ENCODE assay signal across 41 cellular contexts in genomic region chr13:24351423-24351822, GRCh38. TPM values are rescaled to one million over a fixed set of nuclear protein-coding genes. Genes with fewer than 3 reads are reported as not detected.
"Had no signal": no experiment of that assay in that cellular context is flagged by ENCODE, and none has a peak within 500 bp of the region (broad histone marks: within the 10 kb centered on the region; RNA-seq: fewer than 3 reads in every experiment).

No MANE protein-coding gene starts in this region.

- H3K27ac ChIP-seq: adrenal gland, body of pancreas, brain microvascular endothelial cell, breast epithelium, cardiac muscle cell had no signal

- H3K27ac Mint-ChIP-seq: activated naive CD4-positive, alpha-beta T cell treated with anti-CD3 and anti-CD28 coated beads for 36 hours; activated naive CD4-positive, alpha-beta T cell treated with anti-CD3 and anti-CD28 coated beads, Interleukin-2, amount 10 ng/mL, durations not matched to agents 7 days and 5 days; activated naive CD4-positive, alpha-beta T cell treated with anti-CD3 and anti-CD28 coated beads, Interleukin-2, amount 50 U/mL, for 24 hours; activated naive CD4-positive, alpha-beta T cell treated with anti-CD3 and anti-CD28 coated beads, Interleukin-2, amount 50 U/mL, for 72 hours; activated naive CD8-positive, alpha-beta T cell; activated naive CD8-positive, alpha-beta T cell treated with anti-CD3 and anti-CD28 coated beads for 36 hours; activated naive CD8-positive, alpha-beta T cell treated with anti-CD3 and anti-CD28 coated beads, Interleukin-2, amount 10 ng/mL, durations not matched to agents 7 days and 5 days; activated naive CD8-positive, alpha-beta T cell treated with anti-CD3 and anti-CD28 coated beads, Interleukin-2, amount 50 U/mL, for 24 hours; activated T-cell treated with anti-CD3 and anti-CD28 coated beads, Interleukin-2, amount 50 U/mL, for 24 hours; activated T-cell treated with anti-CD3 and anti-CD28 coated beads, Interleukin-2, amount 50 U/mL, for 72 hours; activated T-helper 1 cell treated with anti-CD3 and anti-CD28 coated beads, Interleukin-12 subunit alpha, Interleukin-12 subunit beta, Interleukin-2, Interleukin-4 antibody, amounts not matched to agents 30 ng/mL and 10 ng/mL and 1 ng/mL, durations not matched to agents 14 hours and 24 hours and 36 hours; activated T-helper 17 cell treated with anti-CD3 and anti-CD28 coated beads, Interleukin-2, amount 50 U/mL, for 72 hours; activated T-helper 2 cell treated with anti-CD3 and anti-CD28 coated beads, Interferon-gamma antibody, Interleukin-2, Interleukin-4, amounts not matched to agents 10 μg/mL and 5 μg/mL and 100 μg/mL, durations not matched to agents 14 hours and 24 hours and 36 hours; brain had no signal

- H3K36me3 ChIP-seq: adrenal gland, brain microvascular endothelial cell, breast epithelium, cardiac muscle cell had no signal

- H3K27me3 ChIP-seq: adrenal gland, body of pancreas, brain microvascular endothelial cell, breast epithelium, cardiac muscle cell had no signal

- H3K9me3 Mint-ChIP-seq: activated naive CD4-positive, alpha-beta T cell treated with anti-CD3 and anti-CD28 coated beads for 36 hours; activated naive CD4-positive, alpha-beta T cell treated with anti-CD3 and anti-CD28 coated beads, Interleukin-2, amount 50 U/mL, for 24 hours; activated naive CD4-positive, alpha-beta T cell treated with anti-CD3 and anti-CD28 coated beads, Interleukin-2, amount 50 U/mL, for 72 hours; activated naive CD8-positive, alpha-beta T cell treated with anti-CD3 and anti-CD28 coated beads for 36 hours; activated naive CD8-positive, alpha-beta T cell treated with anti-CD3 and anti-CD28 coated beads, Interleukin-2, amount 10 ng/mL, durations not matched to agents 7 days and 5 days; activated naive CD8-positive, alpha-beta T cell treated with anti-CD3 and anti-CD28 coated beads, Interleukin-2, amount 50 U/mL, for 24 hours; activated T-cell treated with anti-CD3 and anti-CD28 coated beads, Interleukin-2, amount 50 U/mL, for 24 hours; activated T-cell treated with anti-CD3 and anti-CD28 coated beads, Interleukin-2, amount 50 U/mL, for 72 hours; activated T-helper 1 cell treated with anti-CD3 and anti-CD28 coated beads, Interleukin-12 subunit alpha, Interleukin-12 subunit beta, Interleukin-2, Interleukin-4 antibody, amounts not matched to agents 30 ng/mL and 10 ng/mL and 1 ng/mL, durations not matched to agents 14 hours and 24 hours and 36 hours; activated T-helper 17 cell treated with anti-CD3 and anti-CD28 coated beads, Interleukin-2, amount 50 U/mL, for 72 hours; activated T-helper 2 cell treated with anti-CD3 and anti-CD28 coated beads, Interferon-gamma antibody, Interleukin-2, Interleukin-4, amounts not matched to agents 10 μg/mL and 5 μg/mL and 100 μg/mL, durations not matched to agents 14 hours and 24 hours and 36 hours; brain; central memory CD8-positive, alpha-beta T cell had no signal

- H3K9me3 ChIP-seq: adrenal gland, body of pancreas, breast epithelium had no signal

- H3K4me1 Mint-ChIP-seq: activated naive CD4-positive, alpha-beta T cell treated with anti-CD3 and anti-CD28 coated beads, Interleukin-2, amount 10 ng/mL, durations not matched to agents 7 days and 5 days; activated naive CD4-positive, alpha-beta T cell treated with anti-CD3 and anti-CD28 coated beads, Interleukin-2, amount 50 U/mL, for 24 hours; activated naive CD8-positive, alpha-beta T cell treated with anti-CD3 and anti-CD28 coated beads for 36 hours; activated naive CD8-positive, alpha-beta T cell treated with anti-CD3 and anti-CD28 coated beads, Interleukin-2, amount 10 ng/mL, durations not matched to agents 7 days and 5 days; activated naive CD8-positive, alpha-beta T cell treated with anti-CD3 and anti-CD28 coated beads, Interleukin-2, amount 50 U/mL, for 24 hours; activated T-helper 17 cell treated with anti-CD3 and anti-CD28 coated beads, Interleukin-2, amount 50 U/mL, for 72 hours; brain; central memory CD8-positive, alpha-beta T cell had no signal

- H3K4me3 Mint-ChIP-seq: activated naive CD4-positive, alpha-beta T cell treated with anti-CD3 and anti-CD28 coated beads for 36 hours; activated naive CD4-positive, alpha-beta T cell treated with anti-CD3 and anti-CD28 coated beads, Interleukin-2, amount 10 ng/mL, durations not matched to agents 7 days and 5 days; activated naive CD4-positive, alpha-beta T cell treated with anti-CD3 and anti-CD28 coated beads, Interleukin-2, amount 50 U/mL, for 24 hours; activated naive CD8-positive, alpha-beta T cell; activated naive CD8-positive, alpha-beta T cell treated with anti-CD3 and anti-CD28 coated beads for 36 hours; activated naive CD8-positive, alpha-beta T cell treated with anti-CD3 and anti-CD28 coated beads, Interleukin-2, amount 10 ng/mL, durations not matched to agents 7 days and 5 days; activated naive CD8-positive, alpha-beta T cell treated with anti-CD3 and anti-CD28 coated beads, Interleukin-2, amount 50 U/mL, for 24 hours; activated T-cell treated with anti-CD3 and anti-CD28 coated beads, Interleukin-2, amount 50 U/mL, for 24 hours; activated T-cell treated with anti-CD3 and anti-CD28 coated beads, Interleukin-2, amount 50 U/mL, for 72 hours; activated T-helper 1 cell treated with anti-CD3 and anti-CD28 coated beads, Interleukin-12 subunit alpha, Interleukin-12 subunit beta, Interleukin-2, Interleukin-4 antibody, amounts not matched to agents 30 ng/mL and 10 ng/mL and 1 ng/mL, durations not matched to agents 14 hours and 24 hours and 36 hours; activated T-helper 17 cell treated with anti-CD3 and anti-CD28 coated beads, Interleukin-2, amount 50 U/mL, for 72 hours; brain; central memory CD8-positive, alpha-beta T cell had no signal

- H3K27me3 Mint-ChIP-seq: activated naive CD4-positive, alpha-beta T cell treated with anti-CD3 and anti-CD28 coated beads, Interleukin-2, amount 50 U/mL, for 24 hours; activated naive CD8-positive, alpha-beta T cell; activated naive CD8-positive, alpha-beta T cell treated with anti-CD3 and anti-CD28 coated beads for 36 hours; activated naive CD8-positive, alpha-beta T cell treated with anti-CD3 and anti-CD28 coated beads, Interleukin-2, amount 10 ng/mL, durations not matched to agents 7 days and 5 days; activated naive CD8-positive, alpha-beta T cell treated with anti-CD3 and anti-CD28 coated beads, Interleukin-2, amount 50 U/mL, for 24 hours; activated T-cell treated with anti-CD3 and anti-CD28 coated beads, Interleukin-2, amount 50 U/mL, for 24 hours; activated T-helper 17 cell treated with anti-CD3 and anti-CD28 coated beads, Interleukin-2, amount 50 U/mL, for 72 hours; brain; central memory CD8-positive, alpha-beta T cell had no signal

- H3K36me3 Mint-ChIP-seq: activated naive CD4-positive, alpha-beta T cell treated with anti-CD3 and anti-CD28 coated beads, Interleukin-2, amount 10 ng/mL, durations not matched to agents 7 days and 5 days; activated naive CD4-positive, alpha-beta T cell treated with anti-CD3 and anti-CD28 coated beads, Interleukin-2, amount 50 U/mL, for 24 hours; activated naive CD4-positive, alpha-beta T cell treated with anti-CD3 and anti-CD28 coated beads, Interleukin-2, amount 50 U/mL, for 72 hours; activated naive CD8-positive, alpha-beta T cell; activated naive CD8-positive, alpha-beta T cell treated with anti-CD3 and anti-CD28 coated beads for 36 hours; activated naive CD8-positive, alpha-beta T cell treated with anti-CD3 and anti-CD28 coated beads, Interleukin-2, amount 10 ng/mL, durations not matched to agents 7 days and 5 days; brain had no signal

- DNase-seq: activated effector memory CD4-positive, alpha-beta T cell treated with anti-CD3 and anti-CD28 coated beads, Interleukin-2, amount 50 U/mL, for 16 hours; activated effector memory CD4-positive, alpha-beta T cell treated with Interleukin-2 at 50 U/mL for 16 hours; activated gamma-delta T cell; activated gamma-delta T cell treated with Interleukin-2 at 50 U/mL for 16 hours; activated naive CD4-positive, alpha-beta T cell; activated naive CD4-positive, alpha-beta T cell treated with anti-CD3 and anti-CD28 coated beads for 36 hours; activated naive CD4-positive, alpha-beta T cell treated with anti-CD3 and anti-CD28 coated beads, Interleukin-2, amount 10 ng/mL, durations not matched to agents 7 days and 5 days; activated naive CD4-positive, alpha-beta T cell treated with anti-CD3 and anti-CD28 coated beads, Interleukin-2, amount 50 U/mL, for 16 hours; activated naive CD4-positive, alpha-beta T cell treated with Interleukin-2 at 50 U/mL for 16 hours; activated naive CD8-positive, alpha-beta T cell treated with anti-CD3 and anti-CD28 coated beads for 36 hours; activated naive CD8-positive, alpha-beta T cell treated with anti-CD3 and anti-CD28 coated beads, Interleukin-2, amount 10 ng/mL, durations not matched to agents 7 days and 5 days; activated naive CD8-positive, alpha-beta T cell treated with anti-CD3 and anti-CD28 coated beads, Interleukin-2, amount 50 U/mL, for 24 hours; activated T-cell treated with anti-CD3 and anti-CD28 coated beads for 4 hours; activated T-cell treated with anti-CD3 and anti-CD28 coated beads, Interleukin-2, amount 50 U/mL, for 1 hour; activated T-cell treated with anti-CD3 and anti-CD28 coated beads, Interleukin-2, amount 50 U/mL, for 24 hours; activated T-cell treated with anti-CD3 and anti-CD28 coated beads, Interleukin-2, amount 50 U/mL, for 48 hours; activated T-cell treated with anti-CD3 and anti-CD28 coated beads, Interleukin-2, amount 50 U/mL, for 72 hours; adrenal gland; amniotic stem cell; amygdala; anterior cingulate cortex; aorta; body of pancreas; brain microvascular endothelial cell; caudate nucleus; central memory CD4-positive, alpha-beta T cell; cerebellar nuclear complex had no signal

- H3K4me1 ChIP-seq: adrenal gland, breast epithelium had no signal

- H3K4me3 ChIP-seq: adrenal gland, body of pancreas, breast epithelium, cardiac muscle cell had no signal

- ATAC-seq: activated naive CD4-positive, alpha-beta T cell treated with anti-CD3 and anti-CD28 coated beads, Interleukin-2, amount 50 U/mL, for 72 hours; activated naive CD8-positive, alpha-beta T cell treated with anti-CD3 and anti-CD28 coated beads, Interleukin-2, amount 50 U/mL, for 24 hours; activated T-cell treated with anti-CD3 and anti-CD28 coated beads, Interleukin-2, amount 50 U/mL, for 72 hours; activated T-helper 17 cell treated with anti-CD3 and anti-CD28 coated beads, Interleukin-2, amount 50 U/mL, for 72 hours; body of pancreas had no signal

RNA-seq across cellular contexts. Expression of gene C1QTNF9, which starts 42.0 kb away (rescaled TPM):
- total RNA-seq: activated naive CD4-positive, alpha-beta T cell treated with anti-CD3 and anti-CD28 coated beads for 36 hours; activated naive CD4-positive, alpha-beta T cell treated with anti-CD3 and anti-CD28 coated beads, Interleukin-2, amount 50 U/mL, for 72 hours; activated naive CD8-positive, alpha-beta T cell treated with anti-CD3 and anti-CD28 coated beads for 36 hours; activated naive CD8-positive, alpha-beta T cell treated with anti-CD3 and anti-CD28 coated beads, Interleukin-2, amount 10 ng/mL, durations not matched to agents 7 days and 5 days; activated T-helper 1 cell treated with anti-CD3 and anti-CD28 coated beads, Interleukin-12 subunit alpha, Interleukin-12 subunit beta, Interleukin-2, Interleukin-4 antibody, amounts not matched to agents 30 ng/mL and 10 ng/mL and 1 ng/mL, durations not matched to agents 14 hours and 24 hours and 36 hours; activated T-helper 17 cell treated with anti-CD3 and anti-CD28 coated beads, Interleukin-2, amount 50 U/mL, for 72 hours; activated T-helper 2 cell treated with anti-CD3 and anti-CD28 coated beads, Interferon-gamma antibody, Interleukin-2, Interleukin-4, amounts not matched to agents 10 μg/mL and 5 μg/mL and 100 μg/mL, durations not matched to agents 14 hours and 24 hours and 36 hours; astrocyte; bronchial epithelial cell; cerebellum; chondrocyte had no signal
